12 cellular contexts compared by ENCODE assay signal in genomic region chr12:12528361-12529092, GRCh38. TPM values are rescaled to one million over a fixed set of nuclear protein-coding genes. Genes with fewer than 3 reads are reported as not detected.
DNase-seq lines count a peak whose midpoint lies in the region; TF ChIP-seq lines count a peak whose summit lies in the region.
"Had no signal": no experiment of that assay in that cellular context is flagged by ENCODE, and none has a peak within 500 bp of the region (broad histone marks: within the 10 kb centered on the region; RNA-seq: fewer than 3 reads in every experiment).

No MANE protein-coding gene starts in this region.

- peaks cover 9% of the 10 kb centered on the region for H3K4me1 ChIP-seq in OCI-LY7 (ENCODE audit: insufficient read depth, low read length, poor library complexity, severe bottlenecking)
- peaks cover 28% of the 10 kb centered on the region for H3K4me1 ChIP-seq in effector memory CD4-positive, alpha-beta T cell (ENCODE audit: control insufficient read depth, insufficient read depth, low read length, poor library complexity, severe bottlenecking)

- no peak for DNase-seq in activated CD4-positive, alpha-beta T cell treated with anti-CD3 and anti-CD28 coated beads, Interleukin-2, amount 10 ng/mL, durations not matched to agents 24 days and 14 days
- no peak for DNase-seq in activated CD4-positive, alpha-beta T cell treated with anti-CD3 and anti-CD28 coated beads for 1 hour
- no peak for DNase-seq in OCI-LY7 (ENCODE audit: low spot score)
- DNase-seq in effector memory CD4-positive, alpha-beta T cell: no peak
- no peak for DNase-seq in progenitor cell of endocrine pancreas (ENCODE audit: low spot score, unreplicated experiment)
- DNase-seq in superior temporal gyrus (ENCODE audit: extremely low spot score): no peak
- no peak for DNase-seq in HK-2 (ENCODE audit: unreplicated experiment)
- DNase-seq in HEK293T (ENCODE audit: extremely low spot score): no peak
- DNase-seq: amniotic stem cell; NCI-H1436 treated with DMSO at 0.1 percent for 48 hours; stimulated activated CD4-positive, alpha-beta T cell treated with anti-CD3 and anti-CD28 coated beads, Interleukin-15, amount 100 ng/mL, for 24 hours; stimulated activated CD8-positive, alpha-beta memory T cell treated with anti-CD3 and anti-CD28 coated beads, Interleukin-4, amount 100 ng/mL, for 48 hours had no signal

- no peaks in the 10 kb centered on the region for H3K9me2 ChIP-seq in OCI-LY7 (ENCODE audit: insufficient read depth, low read length)

- no peak overlapping the region for H3K4me3 ChIP-seq in OCI-LY7 (ENCODE audit: low read depth, low read length, poor library complexity, severe bottlenecking)
- no peak overlapping the region for H3K4me3 ChIP-seq in effector memory CD4-positive, alpha-beta T cell (ENCODE audit: insufficient read depth, low read depth, low read length, poor library complexity, severe bottlenecking)

- no peak overlapping the region for H3K27ac ChIP-seq in OCI-LY7 (ENCODE audit: low read depth, low read length, poor library complexity, severe bottlenecking)
- H3K27ac ChIP-seq in effector memory CD4-positive, alpha-beta T cell (ENCODE audit: insufficient read depth, low read length, poor library complexity, severe bottlenecking): peak overlapping the region; percentile 61

- H3K27ac Mint-ChIP-seq in activated CD4-positive, alpha-beta T cell treated with anti-CD3 and anti-CD28 coated beads, Interleukin-2, amount 10 ng/mL, durations not matched to agents 24 days and 14 days: peak overlapping the region; percentile 88
- peak overlapping the region; percentile 25 for H3K27ac Mint-ChIP-seq in progenitor cell of endocrine pancreas

- peaks cover 4% of the 10 kb centered on the region for H3K9me3 Mint-ChIP-seq in activated CD4-positive, alpha-beta T cell treated with anti-CD3 and anti-CD28 coated beads, Interleukin-2, amount 10 ng/mL, durations not matched to agents 24 days and 14 days
- H3K9me3 Mint-ChIP-seq in progenitor cell of endocrine pancreas (ENCODE audit: low read depth): no peaks in the 10 kb centered on the region

- H3K27me3 Mint-ChIP-seq in activated CD4-positive, alpha-beta T cell treated with anti-CD3 and anti-CD28 coated beads, Interleukin-2, amount 10 ng/mL, durations not matched to agents 24 days and 14 days: no peaks in the 10 kb centered on the region
- no peaks in the 10 kb centered on the region for H3K27me3 Mint-ChIP-seq in progenitor cell of endocrine pancreas

- H3K9me3 ChIP-seq in OCI-LY7 (ENCODE audit: low read length): no peaks in the 10 kb centered on the region
- no peaks in the 10 kb centered on the region for H3K9me3 ChIP-seq in effector memory CD4-positive, alpha-beta T cell (ENCODE audit: control insufficient read depth, low read length)

- no peaks in the 10 kb centered on the region for H3K27me3 ChIP-seq in effector memory CD4-positive, alpha-beta T cell (replicated peaks; ENCODE audit: control insufficient read depth, insufficient read depth, low read length, poor library complexity, severe bottlenecking)

- H3K36me3 ChIP-seq in OCI-LY7 (ENCODE audit: insufficient read depth, low read length): no peaks in the 10 kb centered on the region
- no peaks in the 10 kb centered on the region for H3K36me3 ChIP-seq in effector memory CD4-positive, alpha-beta T cell (ENCODE audit: control insufficient read depth, insufficient read depth, low read length)

- no peak for TF ChIP-seq CTCF in OCI-LY7 (conservative IDR thresholded peaks at IDR 0.05; ENCODE audit: low read length)
- TF ChIP-seq CTCF in progenitor cell of endocrine pancreas (IDR thresholded peaks at IDR 0.05; ENCODE audit: unreplicated experiment): no peak

- no peaks in the 10 kb centered on the region for H3K79me2 ChIP-seq in OCI-LY7 (ENCODE audit: insufficient read depth, low read depth, low read length)

- no peaks in the 10 kb centered on the region for H4K20me1 ChIP-seq in OCI-LY7 (ENCODE audit: insufficient read depth, low read length)

- intact Hi-C loops in activated CD4-positive, alpha-beta T cell treated with anti-CD3 and anti-CD28 coated beads, Interleukin-2, amount 10 ng/mL, durations not matched to agents 24 days and 14 days (cut with micrococcal nuclease): loop anchor here (5.0 kb wide), 1 partner anchor 34 kb away; the partner anchor contains the start of gene DUSP16
- intact Hi-C loops in OCI-LY7 (cut with micrococcal nuclease; ENCODE audit: unreplicated experiment): no loop called here

- H3K4me2 ChIP-seq in OCI-LY7 (ENCODE audit: low read length): 0 out of 2 replicates have a peak overlapping the region, but pooled peaks have one; percentile 32

- POLR2A ChIA-PET in OCI-LY7 (lab: Charles Lee): interaction anchor here (0.6 to 3.2 kb wide), 2 partner anchors 11 to 173 kb away, joined by 4 to 10 read pairs; no protein-coding TSS in a partner anchor
- POLR2A ChIA-PET in HEK293T (lab: Yijun Ruan, JAX): no interaction called here

- peaks cover 20% of the 10 kb centered on the region for H3K36me3 Mint-ChIP-seq in activated CD4-positive, alpha-beta T cell treated with anti-CD3 and anti-CD28 coated beads, Interleukin-2, amount 10 ng/mL, durations not matched to agents 24 days and 14 days (ENCODE audit: low read depth)
- H3K36me3 Mint-ChIP-seq in progenitor cell of endocrine pancreas (ENCODE audit: insufficient read depth): peaks cover 2% of the 10 kb centered on the region

- peaks cover 37% of the 10 kb centered on the region for H3K4me1 Mint-ChIP-seq in activated CD4-positive, alpha-beta T cell treated with anti-CD3 and anti-CD28 coated beads, Interleukin-2, amount 10 ng/mL, durations not matched to agents 24 days and 14 days
- peaks cover 29% of the 10 kb centered on the region for H3K4me1 Mint-ChIP-seq in progenitor cell of endocrine pancreas (ENCODE audit: low read depth)

- CTCF ChIA-PET in OCI-LY7 (lab: Charles Lee; ENCODE audit: unreplicated experiment) (no interaction called here), HEK293T (lab: Yijun Ruan, JAX) (no interaction called here)

- no TSS peak for BruUV-seq in OCI-LY7 (replicated peaks; lab: Mats Ljungman, UMichigan)

- H2AFZ ChIP-seq in OCI-LY7 (ENCODE audit: low read length): peak overlapping the region; percentile 82; the same call in 1 of the 2 replicates

- peak overlapping the region; percentile 60 for H3K4me3 Mint-ChIP-seq in activated CD4-positive, alpha-beta T cell treated with anti-CD3 and anti-CD28 coated beads, Interleukin-2, amount 10 ng/mL, durations not matched to agents 24 days and 14 days
- no peak overlapping the region for H3K4me3 Mint-ChIP-seq in progenitor cell of endocrine pancreas (ENCODE audit: low read depth)

TF ChIP-seq in HEK293T, 16 proteins besides CTCF, POLR2A, EP300 and RAD21:
- no peak for TF ChIP-seq PKNOX1 (IDR thresholded peaks at IDR 0.05)
- no peak for TF ChIP-seq L3MBTL2 (conservative IDR thresholded peaks at IDR 0.05)
- TF ChIP-seq ELF4 (IDR thresholded peaks at IDR 0.05): no peak
- no peak for TF ChIP-seq FOXA1 (IDR thresholded peaks at IDR 0.05)
- no peak for TF ChIP-seq ZNF384 (IDR thresholded peaks at IDR 0.05)
- TF ChIP-seq SP1 (IDR thresholded peaks at IDR 0.05): no peak
- no peak for TF ChIP-seq BHLHE40 (IDR thresholded peaks at IDR 0.05; ENCODE audit: borderline replicate concordance)
- no peak for TF ChIP-seq ARNT (IDR thresholded peaks at IDR 0.05)
- no peak for TF ChIP-seq FOXK2 (IDR thresholded peaks at IDR 0.05)
- no peak for TF ChIP-seq CTBP1 (IDR thresholded peaks at IDR 0.05; ENCODE audit: borderline replicate concordance)
- TF ChIP-seq SUZ12 (IDR thresholded peaks at IDR 0.05): no peak
- TF ChIP-seq LEF1 (IDR thresholded peaks at IDR 0.05; ENCODE audit: borderline replicate concordance): no peak
- TF ChIP-seq FOXM1 (IDR thresholded peaks at IDR 0.05; ENCODE audit: borderline replicate concordance): no peak
- TF ChIP-seq TARDBP (IDR thresholded peaks at IDR 0.05): no peak
- no peak for TF ChIP-seq NFRKB (IDR thresholded peaks at IDR 0.05)
- no peak for TF ChIP-seq HDGF (IDR thresholded peaks at IDR 0.05; ENCODE audit: borderline replicate concordance)
TF ChIP-seq in HEK293T: peak in this region for 0.

RNA-seq across cellular contexts. Expression of gene DUSP16, which starts 34.1 kb away (rescaled TPM):
- 48.3 and 51.2 TPM in 2 replicates for total RNA-seq in activated CD4-positive, alpha-beta T cell treated with anti-CD3 and anti-CD28 coated beads, Interleukin-2, amount 10 ng/mL, durations not matched to agents 24 days and 14 days
- 2.8 and 3.7 TPM in 2 replicates for total RNA-seq in OCI-LY7 (2014; rRNA removed; shearing (Covaris generic))
- 6.7 and 11.8 TPM in 2 replicates for total RNA-seq in OCI-LY7 (2022)
- total RNA-seq in progenitor cell of endocrine pancreas: 67.5 and 74.6 TPM in 2 replicates
